ENCODE assay signal across 8 cellular contexts in the genomic region with DNA sequence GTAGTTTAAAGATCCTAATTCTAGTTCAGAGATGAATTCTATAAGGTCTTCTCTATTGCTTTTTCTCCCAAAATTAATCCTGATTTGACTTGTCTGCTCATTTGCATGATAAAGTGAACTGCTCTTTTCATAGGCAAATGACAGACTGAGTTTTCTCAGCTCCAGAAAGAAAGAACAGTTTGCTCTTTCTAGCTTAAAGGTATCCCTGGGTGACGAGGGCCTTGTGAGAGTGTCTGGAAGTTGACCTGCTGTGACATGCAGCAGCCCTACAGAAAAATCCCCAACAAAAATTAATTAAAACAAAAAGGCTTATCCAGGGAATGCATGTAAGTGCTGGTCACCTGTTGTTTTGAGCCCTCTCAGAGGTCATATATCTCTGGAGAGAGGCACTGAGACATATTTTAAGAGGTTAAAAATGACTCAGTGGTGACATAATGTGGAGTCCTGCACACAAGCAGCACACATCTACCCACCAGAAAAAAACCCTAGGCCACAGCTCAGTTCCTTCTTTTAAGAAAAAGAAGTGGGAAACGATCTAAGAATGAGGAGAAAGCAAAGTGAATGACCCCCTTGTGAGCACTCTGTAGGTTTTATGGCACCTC.
DNase-seq lines count a peak whose midpoint lies in the region; ATAC-seq, FAIRE-seq and TF ChIP-seq lines count a peak whose summit lies in the region.
"Not testable (repeated sequence)": the region's sequence is repeated elsewhere in the genome, so short reads cannot be mapped to it uniquely, and the experiment has no call there.

No MANE protein-coding gene starts in this region.

- POLR2A ChIA-PET in K562 (lab: Yijun Ruan, JAX) = not testable (repeated sequence)

- CTCF ChIA-PET in K562 (lab: Yijun Ruan, JAX; ENCODE audit: low intra/inter-chr PET ratio) = not testable (repeated sequence)

- ATAC-seq in GM23338 = peak; percentile 73
- ATAC-seq in HG02610 (IDR thresholded peaks at IDR 0.05; ENCODE audit: unreplicated experiment) = peak; percentile 65
- 0 out of 3 replicates have a peak, but pooled peaks have one; percentile 19 for ATAC-seq in SK-N-SH treated with all-trans-retinoic acid at 6 μM for 48 hours
- not testable (repeated sequence) for ATAC-seq in K562

- H3K27me3 Mint-ChIP-seq in GM23338 (ENCODE audit: insufficient read depth, low read depth, poor library complexity); endodermal cell (ENCODE audit: insufficient read depth); neural crest cell (ENCODE audit: low read depth): not testable (repeated sequence)

- peak overlapping the region; percentile 63; the same call in 1 of the 2 replicates for H3K27ac ChIP-seq in GM23338 (ENCODE audit: low read depth)
- H3K27ac ChIP-seq in K562 (ENCODE audit: extremely low read depth, low read depth, low read length); endodermal cell (ENCODE audit: low read depth, low read length): not testable (repeated sequence)

- not testable (repeated sequence) for TF ChIP-seq POLR2A in K562 (conservative IDR thresholded peaks at IDR 0.05)

- H3K9me3 ChIP-seq in K562 (replicated peaks; ENCODE audit: control insufficient read depth, insufficient read depth, low read depth, low read length); endodermal cell (ENCODE audit: control insufficient read depth, low read length): not testable (repeated sequence)

- not testable (repeated sequence) for H3K4me3 ChIP-seq in GM23338; K562; endodermal cell (ENCODE audit: low read length)

- not testable (repeated sequence) for H4K20me1 ChIP-seq in GM23338 (replicated peaks; ENCODE audit: insufficient read depth); K562 (replicated peaks; ENCODE audit: control insufficient read depth, insufficient read depth, low read length)

- intact Hi-C loops in K562 (cut with micrococcal nuclease) = not testable (repeated sequence)

- H3K4me1 ChIP-seq in GM23338 (ENCODE audit: insufficient read depth); K562 (replicated peaks in 1 of 2; ENCODE audit: control insufficient read depth in 2 of 2, insufficient read depth in 2 of 2, low read length in 2 of 2); endodermal cell (ENCODE audit: control insufficient read depth, insufficient read depth, low read length): not testable (repeated sequence)

- not testable (repeated sequence) for H3K36me3 ChIP-seq in GM23338 (ENCODE audit: insufficient read depth); K562 (ENCODE audit: control insufficient read depth, insufficient read depth, low read length); endodermal cell (ENCODE audit: control insufficient read depth, insufficient read depth, low read length)

- not testable (repeated sequence) for TF ChIP-seq EP300 in K562 (IDR thresholded peaks at IDR 0.05; ENCODE audit: low read length)

- in situ Hi-C loops in K562 (cut with MboI) = not testable (repeated sequence)

- not testable (repeated sequence) for TF ChIP-seq RAD21 in K562 (CRISPR knock-in tag; conservative IDR thresholded peaks at IDR 0.05 in 1 of 2, IDR thresholded peaks at IDR 0.05 in 1 of 2)

- H3F3A ChIP-seq in GM23338 (replicated peaks; ENCODE audit: low read depth) = not testable (repeated sequence)

- H3K9me2 ChIP-seq in GM23338 (ENCODE audit: insufficient read depth) = not testable (repeated sequence)

- not testable (repeated sequence) for H3K79me2 ChIP-seq in GM23338 (replicated peaks; ENCODE audit: insufficient read depth); K562 (ENCODE audit: control insufficient read depth, insufficient read depth, low read length)

- BruUV-seq in K562 (replicated peaks; lab: Mats Ljungman, UMichigan) = not testable (repeated sequence)

- TF ChIP-seq CTCF in GM23338 (conservative IDR thresholded peaks at IDR 0.05; ENCODE audit: low read depth in 2 of 2); K562 (IDR thresholded peaks at IDR 0.05 in 2 of 3, conservative IDR thresholded peaks at IDR 0.05 in 1 of 3; ENCODE audit: insufficient read depth in 2 of 3, low read depth in 1 of 3, low read length in 3 of 3); endodermal cell (conservative IDR thresholded peaks at IDR 0.05); neural crest cell (conservative IDR thresholded peaks at IDR 0.05): not testable (repeated sequence)

- not testable (repeated sequence) for H3K4me1 Mint-ChIP-seq in GM23338, endodermal cell, neural crest cell

- H2AFZ ChIP-seq in GM23338; K562 (ENCODE audit: low read depth, low read length): not testable (repeated sequence)

- no CpG with 5 or more reads among the region's 2 CpGs for WGBS in K562 (ENCODE audit: insufficient coverage, low coverage, missing lambda C conversion rate)
- 10% methylated on average over 1 of the region's 2 CpGs; no CpG with 5 or more reads in 1 of the 2 experiments for WGBS in endodermal cell (ENCODE audit: insufficient coverage in 1 of 2, insufficient read length in 1 of 2), 2 experiments

- peak; percentile 69 for FAIRE-seq in K562 (lab: Jason Lieb, UNC)

- not testable (repeated sequence) for H3K27me3 ChIP-seq in GM23338 (ENCODE audit: insufficient read depth); K562 (ENCODE audit: control insufficient read depth in 2 of 2, insufficient read depth in 2 of 2, low read length in 2 of 2); endodermal cell (ENCODE audit: control insufficient read depth, insufficient read depth, low read length, poor library complexity, severe bottlenecking)

- not testable (repeated sequence) for H3K36me3 Mint-ChIP-seq in GM23338 (ENCODE audit: low read depth); endodermal cell (ENCODE audit: low read depth); neural crest cell (ENCODE audit: low read depth)

- DNase-seq in DMS53 (lab: John Stamatoyannopoulos, UW) (peak; percentile 0), MV-4-11 (lab: John Stamatoyannopoulos, UW) (peak; percentile 1), K562 (ENCODE audit: extremely low read depth in 1 of 4, low spot score in 3 of 4) (peak in 1 of 4 experiments; percentile 2)
- DNase-seq in GM23338 (ENCODE audit: low spot score); endodermal cell; neural crest cell (ENCODE audit: low read depth, low spot score): not testable (repeated sequence)

- H3K27ac Mint-ChIP-seq in GM23338 = not testable (repeated sequence)
- peak overlapping the region; percentile 58 for H3K27ac Mint-ChIP-seq in endodermal cell
- peak overlapping the region; percentile 50 for H3K27ac Mint-ChIP-seq in neural crest cell (ENCODE audit: unreplicated experiment)

- H3K4me2 ChIP-seq in GM23338; K562 (ENCODE audit: insufficient read depth, low read length): not testable (repeated sequence)

- H3K9me1 ChIP-seq in K562 (ENCODE audit: control insufficient read depth, insufficient read depth, low read length) = not testable (repeated sequence)

- not testable (repeated sequence) for H3K9ac ChIP-seq in K562 (ENCODE audit: insufficient read depth in 1 of 2, low read depth in 2 of 2, low read length in 2 of 2); endodermal cell (ENCODE audit: extremely low read depth, low read length, poor library complexity, severe bottlenecking)

- not testable (repeated sequence) for H3K4me3 Mint-ChIP-seq in GM23338, endodermal cell, neural crest cell

- H3K9me3 Mint-ChIP-seq in GM23338, endodermal cell, neural crest cell: not testable (repeated sequence)
